In the genomic region with DNA sequence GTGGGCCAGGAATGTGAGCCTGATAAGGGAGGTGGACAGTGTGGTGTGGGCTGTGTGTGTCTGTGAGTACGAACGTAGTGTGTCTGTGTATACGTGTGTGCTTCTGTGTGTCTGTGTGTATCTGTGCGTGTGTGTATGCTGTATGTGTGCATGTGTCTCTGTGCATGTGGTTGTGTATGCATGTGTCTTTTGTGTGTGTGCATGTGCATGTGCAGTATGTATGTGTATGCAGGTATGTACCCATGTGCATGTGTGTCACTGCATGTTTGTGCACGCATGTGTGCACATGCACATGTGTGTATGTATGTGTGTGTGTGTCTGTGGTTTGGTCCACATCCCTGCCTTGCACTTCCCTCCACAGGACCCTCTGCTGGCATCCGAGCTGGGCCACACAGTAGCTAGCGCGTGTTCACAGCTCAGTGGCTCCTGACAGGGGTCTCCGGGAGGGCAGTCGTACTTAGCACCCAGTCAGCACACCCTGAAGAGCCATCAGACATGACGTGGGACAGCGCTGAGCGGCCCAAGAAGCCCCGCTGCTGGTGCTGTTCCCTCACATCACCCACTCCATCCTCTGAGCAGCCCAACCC, we compare ENCODE assay signal across 18 cellular contexts.
"Had no signal": no experiment of that assay in that cellular context is flagged by ENCODE, and none has a peak within 500 bp of the region (broad histone marks: within the 10 kb centered on the region; RNA-seq: fewer than 3 reads in every experiment).

No MANE protein-coding gene starts in this region.

- H3K9me3 ChIP-seq: body of pancreas, gastrocnemius medialis, right atrium auricular region, SJSA1 had no signal

- H3K27me3 ChIP-seq: body of pancreas, right atrium auricular region, SJSA1 had no signal

- H3K36me3 ChIP-seq: gastrocnemius medialis, right atrium auricular region, SJSA1 had no signal

- H3K4me1 ChIP-seq: gastrocnemius medialis, SJSA1 had no signal

- DNase-seq: activated B cell treated with CpG ODN at 0.5 μM for 24 hours; activated CD4-positive, alpha-beta T cell treated with anti-CD3 and anti-CD28 coated beads, Interleukin-2, amount 10 ng/mL, durations not matched to agents 7 days and 5 days; activated CD8-positive, alpha-beta memory T cell treated with anti-CD3 and anti-CD28 coated beads for 24 hours; activated naive CD8-positive, alpha-beta T cell treated with anti-CD3 and anti-CD28 coated beads for 36 hours; body of pancreas; effector memory CD4-positive, alpha-beta T cell; gastrocnemius medialis; mammary epithelial cell; posterior cingulate gyrus; small intestine; stimulated activated naive CD8-positive, alpha-beta T cell treated with anti-CD3 and anti-CD28 coated beads, Interleukin-15, amount 100 ng/mL, for 72 hours had no signal

- H3K27ac ChIP-seq: body of pancreas, coronary artery, epithelial cell of prostate, gastrocnemius medialis, right atrium auricular region, SJSA1 had no signal

- H3K4me1 Mint-ChIP-seq: activated B cell treated with CpG ODN at 0.5 μM for 24 hours; activated CD4-positive, alpha-beta T cell treated with anti-CD3 and anti-CD28 coated beads, Interleukin-2, amount 10 ng/mL, durations not matched to agents 7 days and 5 days; activated naive CD8-positive, alpha-beta T cell treated with anti-CD3 and anti-CD28 coated beads for 36 hours; central memory CD8-positive, alpha-beta T cell; stimulated activated naive CD8-positive, alpha-beta T cell treated with anti-CD3 and anti-CD28 coated beads, Interleukin-15, amount 100 ng/mL, for 72 hours had no signal

- H3K4me3 Mint-ChIP-seq: activated B cell treated with CpG ODN at 0.5 μM for 24 hours; activated CD4-positive, alpha-beta T cell treated with anti-CD3 and anti-CD28 coated beads, Interleukin-2, amount 10 ng/mL, durations not matched to agents 7 days and 5 days; activated naive CD8-positive, alpha-beta T cell treated with anti-CD3 and anti-CD28 coated beads for 36 hours; central memory CD8-positive, alpha-beta T cell; natural killer cell treated with Interleukin-12 subunit alpha and Interleukin-12 subunit beta and Interleukin-15 and Interleukin-18, amount 100 ng/mL, for 72 hours; stimulated activated naive CD8-positive, alpha-beta T cell treated with anti-CD3 and anti-CD28 coated beads, Interleukin-15, amount 100 ng/mL, for 72 hours had no signal

- H3K4me3 ChIP-seq: body of pancreas, coronary artery, gastrocnemius medialis, right atrium auricular region, SJSA1 had no signal

- H3K27me3 Mint-ChIP-seq: activated B cell treated with CpG ODN at 0.5 μM for 24 hours; activated CD4-positive, alpha-beta T cell treated with anti-CD3 and anti-CD28 coated beads, Interleukin-2, amount 10 ng/mL, durations not matched to agents 7 days and 5 days; activated naive CD8-positive, alpha-beta T cell treated with anti-CD3 and anti-CD28 coated beads for 36 hours had no signal

- FAIRE-seq: keratinocyte, small intestine had no signal

- H3K27ac Mint-ChIP-seq: activated B cell treated with CpG ODN at 0.5 μM for 24 hours; activated CD4-positive, alpha-beta T cell treated with anti-CD3 and anti-CD28 coated beads, Interleukin-2, amount 10 ng/mL, durations not matched to agents 7 days and 5 days; activated naive CD8-positive, alpha-beta T cell treated with anti-CD3 and anti-CD28 coated beads for 36 hours; natural killer cell treated with Interleukin-12 subunit alpha and Interleukin-12 subunit beta and Interleukin-15 and Interleukin-18, amount 100 ng/mL, for 72 hours; stimulated activated naive CD8-positive, alpha-beta T cell treated with anti-CD3 and anti-CD28 coated beads, Interleukin-15, amount 100 ng/mL, for 72 hours had no signal

- H3K36me3 Mint-ChIP-seq: activated naive CD8-positive, alpha-beta T cell treated with anti-CD3 and anti-CD28 coated beads for 36 hours; natural killer cell treated with Interleukin-12 subunit alpha and Interleukin-12 subunit beta and Interleukin-15 and Interleukin-18, amount 100 ng/mL, for 72 hours had no signal

- ATAC-seq: body of pancreas; gastrocnemius medialis; natural killer cell treated with Interleukin-12 subunit alpha and Interleukin-12 subunit beta and Interleukin-15 and Interleukin-18, amount 100 ng/mL, for 72 hours; stimulated activated naive CD8-positive, alpha-beta T cell treated with anti-CD3 and anti-CD28 coated beads, Interleukin-15, amount 100 ng/mL, for 72 hours had no signal

- H3K9me3 Mint-ChIP-seq: activated B cell treated with CpG ODN at 0.5 μM for 24 hours; activated CD4-positive, alpha-beta T cell treated with anti-CD3 and anti-CD28 coated beads, Interleukin-2, amount 10 ng/mL, durations not matched to agents 7 days and 5 days; activated naive CD8-positive, alpha-beta T cell treated with anti-CD3 and anti-CD28 coated beads for 36 hours; natural killer cell treated with Interleukin-12 subunit alpha and Interleukin-12 subunit beta and Interleukin-15 and Interleukin-18, amount 100 ng/mL, for 72 hours; stimulated activated naive CD8-positive, alpha-beta T cell treated with anti-CD3 and anti-CD28 coated beads, Interleukin-15, amount 100 ng/mL, for 72 hours had no signal
